ENCODE assay signal across 1 cellular context in genomic region chr1:28983509-28984310, GRCh38.
TF ChIP-seq lines count a peak whose summit lies in the region.

No MANE protein-coding gene starts in this region.

TF ChIP-seq in SK-N-SH treated with all-trans-retinoic acid at 6 μM for 48 hours, 23 proteins besides CTCF, POLR2A, EP300 and RAD21 (continued from another document):
- TF ChIP-seq POU6F1 (CRISPR knock-in tag; IDR thresholded peaks at IDR 0.05; ENCODE audit: borderline replicate concordance, low read depth), result no peak
- TF ChIP-seq PATZ1 (CRISPR knock-in tag; IDR thresholded peaks at IDR 0.05; ENCODE audit: borderline replicate concordance), result no peak
- no peak for TF ChIP-seq CREB5 (CRISPR knock-in tag; IDR thresholded peaks at IDR 0.05; ENCODE audit: low read depth)
- no peak for TF ChIP-seq ZFP3 (CRISPR knock-in tag; IDR thresholded peaks at IDR 0.05)
- no peak for TF ChIP-seq ZNF70 (CRISPR knock-in tag; IDR thresholded peaks at IDR 0.05)
- no peak for TF ChIP-seq BACH2 (CRISPR knock-in tag; IDR thresholded peaks at IDR 0.05; ENCODE audit: borderline replicate concordance)
- TF ChIP-seq ZNF565 (CRISPR knock-in tag; conservative IDR thresholded peaks at IDR 0.05; ENCODE audit: low read depth), result no peak
TF ChIP-seq in SK-N-SH treated with all-trans-retinoic acid at 6 μM for 48 hours: peak in this region for 0.
